ENCODE assay signal across 1 cellular context in the genomic region with DNA sequence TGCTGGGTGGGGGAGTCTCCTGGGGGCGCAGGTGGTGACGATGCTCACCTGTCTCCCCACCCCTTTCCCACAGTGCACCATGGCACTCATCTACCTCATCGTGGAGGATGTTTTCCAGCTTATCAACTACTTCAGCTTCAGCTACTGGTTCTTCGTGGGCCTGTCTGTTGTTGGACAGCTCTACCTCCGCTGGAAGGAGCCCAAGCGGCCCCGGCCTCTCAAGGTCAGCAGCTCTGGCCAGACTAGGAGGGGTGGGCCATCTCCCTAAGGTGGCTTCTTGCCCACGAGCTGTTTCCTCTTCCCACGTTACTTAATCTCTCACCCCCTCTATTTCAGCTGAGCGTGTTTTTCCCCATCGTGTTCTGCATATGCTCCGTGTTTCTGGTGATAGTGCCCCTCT.
TF ChIP-seq lines count a peak whose summit lies in the region.

No MANE protein-coding gene starts in this region.

TF ChIP-seq in HepG2, 621 proteins besides CTCF, POLR2A, EP300 and RAD21:
- TF ChIP-seq AGO2 (optimal IDR thresholded peaks at IDR 0.05; ENCODE audit: low read depth, low read length) (peak; percentile 21), POLR2AphosphoS5 (IDR thresholded peaks at IDR 0.05; ENCODE audit: low read depth, low read length) (peak; percentile 22; the same call in 1 of the 2 replicates)
- TF ChIP-seq, protein P1, sequence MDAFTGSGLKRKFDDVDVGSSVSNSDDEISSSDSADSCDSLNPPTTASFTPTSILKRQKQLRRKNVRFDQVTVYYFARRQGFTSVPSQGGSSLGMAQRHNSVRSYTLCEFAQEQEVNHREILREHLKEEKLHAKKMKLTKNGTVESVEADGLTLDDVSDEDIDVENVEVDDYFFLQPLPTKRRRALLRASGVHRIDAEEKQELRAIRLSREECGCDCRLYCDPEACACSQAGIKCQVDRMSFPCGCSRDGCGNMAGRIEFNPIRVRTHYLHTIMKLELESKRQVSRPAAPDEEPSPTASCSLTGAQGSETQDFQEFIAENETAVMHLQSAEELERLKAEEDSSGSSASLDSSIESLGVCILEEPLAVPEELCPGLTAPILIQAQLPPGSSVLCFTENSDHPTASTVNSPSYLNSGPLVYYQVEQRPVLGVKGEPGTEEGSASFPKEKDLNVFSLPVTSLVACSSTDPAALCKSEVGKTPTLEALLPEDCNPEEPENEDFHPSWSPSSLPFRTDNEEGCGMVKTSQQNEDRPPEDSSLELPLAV (CRISPR knock-in tag; conservative IDR thresholded peaks at IDR 0.05; ENCODE audit: low read depth), result no peak
